ENCODE assay signal across 8 cellular contexts in genomic region chr5:94618029-94618492, GRCh38. TPM values are rescaled to one million over a fixed set of nuclear protein-coding genes. Genes with fewer than 3 reads are reported as not detected.
DNase-seq lines count a peak whose midpoint lies in the region; ATAC-seq and TF ChIP-seq lines count a peak whose summit lies in the region.

No MANE protein-coding gene starts in this region.

- H3K4me3 Mint-ChIP-seq in activated naive CD8-positive, alpha-beta T cell treated with anti-CD3 and anti-CD28 coated beads for 36 hours = peak overlapping the region; percentile 95

- no peaks in the 10 kb centered on the region for H3K9me3 ChIP-seq in BE2C
- no peaks in the 10 kb centered on the region for H3K9me3 ChIP-seq in heart left ventricle

- 0% methylated on average over 11 to 23 of the region's 23 CpGs for WGBS in heart left ventricle, 4 donors

- intact Hi-C loops in heart left ventricle (cut with DNase I) = loop anchor here in 2 of 10 donors (5.0 to 10.0 kb wide), 3 partner anchors 96 to 503 kb away; a partner anchor contains a TSS

- H3K27ac ChIP-seq in heart left ventricle = peak overlapping the region; percentile 5 to 86 (median 71)

- TF ChIP-seq CTCF in BE2C (IDR thresholded peaks at IDR 0.05; ENCODE audit: low read depth, low read length) (no peak), heart left ventricle (IDR thresholded peaks at IDR 0.05) (peak in 1 of 12 donors; percentile 3)

- H3K9me3 Mint-ChIP-seq in activated naive CD8-positive, alpha-beta T cell treated with anti-CD3 and anti-CD28 coated beads for 36 hours = no peaks in the 10 kb centered on the region

- peak overlapping the region; percentile 92 for H3K27ac Mint-ChIP-seq in activated naive CD8-positive, alpha-beta T cell treated with anti-CD3 and anti-CD28 coated beads for 36 hours

- H3K36me3 ChIP-seq in BE2C = no peaks in the 10 kb centered on the region
- no peaks in the 10 kb centered on the region for H3K36me3 ChIP-seq in heart left ventricle

- no peaks in the 10 kb centered on the region for H3K27me3 Mint-ChIP-seq in activated naive CD8-positive, alpha-beta T cell treated with anti-CD3 and anti-CD28 coated beads for 36 hours

- peaks cover 4% of the 10 kb centered on the region for H3K36me3 Mint-ChIP-seq in activated naive CD8-positive, alpha-beta T cell treated with anti-CD3 and anti-CD28 coated beads for 36 hours

- DNase-seq in BE2C = peak; percentile 35
- peak; percentile 53 for DNase-seq in NCI-H2171 treated with DMSO at 0.1 percent for 48 hours (lab: John Stamatoyannopoulos, UW)
- no peak for DNase-seq in activated naive CD8-positive, alpha-beta T cell treated with anti-CD3 and anti-CD28 coated beads for 36 hours
- DNase-seq in heart left ventricle = peak; percentile 34 to 81 (median 66)
- peak; percentile 65 for DNase-seq in occipital lobe (lab: John Stamatoyannopoulos, UW)
- no peak for DNase-seq in activated gamma-delta T cell (lab: John Stamatoyannopoulos, UW)

- H3K4me1 Mint-ChIP-seq in activated naive CD8-positive, alpha-beta T cell treated with anti-CD3 and anti-CD28 coated beads for 36 hours = peaks cover 34% of the 10 kb centered on the region

- peak; percentile 8 for ATAC-seq in GM18520 (IDR thresholded peaks at IDR 0.05; ENCODE audit: unreplicated experiment)
- peak; percentile 21 for ATAC-seq in HG03060 (IDR thresholded peaks at IDR 0.05; ENCODE audit: low read depth, unreplicated experiment)
- ATAC-seq in heart left ventricle = peak; percentile 67 to 84 (median 75)

- H3K4me1 ChIP-seq in BE2C = no peaks in the 10 kb centered on the region; the same call in 1 of the 2 replicates
- peaks cover 0 to 28% (median 16%) of the 10 kb centered on the region in 12 donors for H3K4me1 ChIP-seq in heart left ventricle

- H3K27me3 ChIP-seq in BE2C (no peaks in the 10 kb centered on the region), heart left ventricle (no peaks in the 10 kb centered on the region)

- H3K4me3 ChIP-seq in BE2C (ENCODE audit: low read depth, low read length) = peak overlapping the region; percentile 94
- H3K4me3 ChIP-seq in heart left ventricle = peak overlapping the region; percentile 61 to 91 (median 72)

- no peak for TF ChIP-seq POLR2A in heart left ventricle (IDR thresholded peaks at IDR 0.05)

RNA-seq across cellular contexts. Expression of gene KIAA0825, which starts 0.3 kb away (rescaled TPM):
- 0.37 TPM for polyA plus RNA-seq in BE2C (2012; ENCODE audit: insufficient read depth, insufficient read length, low read depth)
- 1 to 10 TPM in 1 of 2 experiments, under 1 TPM in 1; 0.76 to 1.0 TPM for total RNA-seq in activated naive CD8-positive, alpha-beta T cell treated with anti-CD3 and anti-CD28 coated beads for 36 hours
- 1 to 10 TPM; 1.6 to 4.1 (median 2.4) TPM for total RNA-seq in heart left ventricle
- under 1 TPM; 0.27 to 1.00 TPM for polyA plus RNA-seq in heart left ventricle
- total RNA-seq in occipital lobe = 37.6 TPM

RNA-seq across cellular contexts. Expression of gene SLF1, which starts 0.4 kb away (rescaled TPM):
- polyA plus RNA-seq in BE2C (2012; ENCODE audit: insufficient read depth, insufficient read length, low read depth) = 2.3 TPM
- total RNA-seq in activated naive CD8-positive, alpha-beta T cell treated with anti-CD3 and anti-CD28 coated beads for 36 hours = 10 to 100 TPM; 10.7 to 13.0 TPM
- total RNA-seq in heart left ventricle = 1 to 10 TPM; 4.0 to 8.1 (median 5.8) TPM
- polyA plus RNA-seq in heart left ventricle = 1 to 10 TPM; 2.4 to 4.2 TPM
- 46.0 TPM for total RNA-seq in occipital lobe

Comparison
In these comparisons a context has a peak if more than half of its experiments do, and no peak if none do; other contexts are left out.
1. DNase-seq: peak in BE2C (single experiment), NCI-H2171 treated with DMSO at 0.1 percent for 48 hours (single experiment), heart left ventricle (5 of 5) and occipital lobe (single experiment); none in activated naive CD8-positive, alpha-beta T cell treated with anti-CD3 and anti-CD28 coated beads for 36 hours (single experiment) and activated gamma-delta T cell (single experiment).
2. ATAC-seq: peak in every context shown above with its lines; median percentile 75 in heart left ventricle; 21 in HG03060; 8 in GM18520.